ENCODE assay signal across 8 cellular contexts in the genomic region with DNA sequence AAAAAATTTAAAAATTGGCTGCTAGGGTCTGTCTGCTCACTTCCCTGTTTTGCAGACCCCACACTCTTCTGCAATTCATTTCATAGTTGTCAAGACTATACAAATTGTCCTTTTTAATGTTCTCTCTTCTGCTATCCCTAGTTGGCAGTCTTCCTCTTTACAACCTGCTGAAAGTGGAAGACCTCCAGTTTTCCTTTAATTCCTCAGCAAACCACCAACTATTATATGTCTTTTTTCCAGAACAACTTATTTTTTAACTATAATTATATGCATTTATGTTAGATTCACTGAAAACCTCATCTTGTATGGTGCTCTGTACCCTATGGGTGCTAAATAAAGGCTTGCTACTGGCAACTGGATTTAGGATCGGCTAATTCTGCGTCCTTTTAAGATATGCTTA. TPM values are rescaled to one million over a fixed set of nuclear protein-coding genes. Genes with fewer than 3 reads are reported as not detected.
DNase-seq lines count a peak whose midpoint lies in the region; ATAC-seq, FAIRE-seq and TF ChIP-seq lines count a peak whose summit lies in the region.
"Had no signal": no experiment of that assay in that cellular context is flagged by ENCODE, and none has a peak within 500 bp of the region (broad histone marks: within the 10 kb centered on the region; RNA-seq: fewer than 3 reads in every experiment).

No MANE protein-coding gene starts in this region.

- no peak for TF ChIP-seq EP300 in esophagus muscularis mucosa (IDR thresholded peaks at IDR 0.05)

- DNase-seq in GM13977 (ENCODE audit: low spot score): no peak
- DNase-seq in OCI-M1 (lab: John Stamatoyannopoulos, UW): peak; percentile 72
- no peak for DNase-seq in esophagus muscularis mucosa (ENCODE audit: extremely low spot score)
- peak; percentile 5 for DNase-seq in small intestine
- DNase-seq in foreskin melanocyte: no peak
- DNase-seq: NCI-H1436 had no signal

- in situ Hi-C loops in GM13977 (cut with MboI; ENCODE audit: low pct_unique_long_range_greater_than_20kb, low sequenced_read_pairs, unreplicated experiment): no loop called here

- peak; percentile 16 for TF ChIP-seq CTCF in GM13977 (IDR thresholded peaks at IDR 0.05; ENCODE audit: extremely low read depth, insufficient read depth, missing control alignments)
- TF ChIP-seq CTCF in esophagus muscularis mucosa (IDR thresholded peaks at IDR 0.05): no peak

- peak overlapping the region; percentile 68 to 76 (median 72) for H3K4me3 ChIP-seq in esophagus muscularis mucosa
- H3K4me3 ChIP-seq in small intestine (ENCODE audit: low read depth in 1 of 2, low read length in 2 of 2): peak overlapping the region in 1 of 2 donors; percentile 53

- no peaks in the 10 kb centered on the region for H3K9me3 ChIP-seq in esophagus muscularis mucosa
- no peaks in the 10 kb centered on the region for H3K9me3 ChIP-seq in small intestine (ENCODE audit: control insufficient read depth, low read depth)

- 62% methylated on average over 2 of the region's 2 CpGs for WGBS in esophagus muscularis mucosa
- whole genome bisulfite sequencing in small intestine, 3 donors: 15 to 42% (median 23%) methylated on average over 2 of the region's 2 CpGs

- no peak for FAIRE-seq in small intestine (lab: Jason Lieb, UNC)

- H3K27ac ChIP-seq in esophagus muscularis mucosa (replicated peaks in 1 of 4): peak overlapping the region; percentile 94 to 98 (median 94)
- H3K27ac ChIP-seq in small intestine (ENCODE audit: low read depth in 1 of 2, low read length in 1 of 2): no peak overlapping the region

- H3K36me3 ChIP-seq in esophagus muscularis mucosa (peaks cover 0 to 12% (median 7%) of the 10 kb centered on the region in 4 donors), small intestine (ENCODE audit: control insufficient read depth in 2 of 2, insufficient read depth in 2 of 2, low read length in 2 of 2) (peaks cover 0 to 2% of the 10 kb centered on the region in 2 donors)

- no peak for TF ChIP-seq POLR2A in esophagus muscularis mucosa (IDR thresholded peaks at IDR 0.05; ENCODE audit: low read depth)

- peaks cover 0 to 28% (median 12%) of the 10 kb centered on the region in 4 donors for H3K4me1 ChIP-seq in esophagus muscularis mucosa
- peaks cover 2% of the 10 kb centered on the region in 2 donors for H3K4me1 ChIP-seq in small intestine (ENCODE audit: control insufficient read depth in 2 of 2, insufficient read depth in 1 of 2, low read depth in 1 of 2, low read length in 1 of 2)

- no peaks in the 10 kb centered on the region for H3K27me3 ChIP-seq in esophagus muscularis mucosa
- no peaks in the 10 kb centered on the region for H3K27me3 ChIP-seq in small intestine (ENCODE audit: control insufficient read depth in 2 of 2, insufficient read depth in 2 of 2, low read length in 2 of 2)

- intact Hi-C loops in esophagus muscularis mucosa (cut with DNase I): no loop called here

- ATAC-seq in HG02678 (IDR thresholded peaks at IDR 0.05; ENCODE audit: unreplicated experiment): no peak
- ATAC-seq in activated CD4-positive, CD25-positive, alpha-beta regulatory T cell treated with anti-CD3 and anti-CD28 coated beads, Interleukin-2, amount 50 U/mL, for 24 hours: no peak

RNA-seq across cellular contexts. Expression of gene PHF11, which starts 1.1 kb away (rescaled TPM):
- 10 to 100 TPM; 27.5 to 54.0 (median 31.2) TPM for total RNA-seq in esophagus muscularis mucosa
- 10 to 100 TPM; 32.0 to 94.4 (median 56.7) TPM for polyA plus RNA-seq in small intestine

RNA-seq across cellular contexts. Expression of gene SETDB2, which starts 50.6 kb away (rescaled TPM):
- total RNA-seq in esophagus muscularis mucosa: 10 to 100 TPM in 1 of 4 donors, 1 to 10 TPM in 3; 8.4 to 13.3 (median 9.3) TPM
- 1 to 10 TPM; 2.2 to 4.1 (median 3.5) TPM for polyA plus RNA-seq in small intestine

RNA-seq across cellular contexts. Expression of gene CAB39L, which starts 50.8 kb away (rescaled TPM):
- total RNA-seq in esophagus muscularis mucosa: 100 to 1,000 TPM in 1 of 4 donors, 10 to 100 TPM in 3; 75.4 to 119 (median 81.8) TPM
- polyA plus RNA-seq in small intestine: 1 to 10 TPM; 1.6 to 4.7 (median 2.7) TPM

Comparison
In these comparisons a context has a peak if more than half of its experiments do, and no peak if none do; other contexts are left out.
1. DNase-seq: peak in OCI-M1 (single experiment) and small intestine (single experiment); none in GM13977 (single experiment), esophagus muscularis mucosa (single experiment) and foreskin melanocyte (single experiment).
2. H3K27ac ChIP-seq: peak in esophagus muscularis mucosa (4 of 4); none in small intestine (0 of 2).